Comparison of ENCODE assay signal across 8 cellular contexts in genomic region chr11:47270331-47271271, GRCh38. TPM values are rescaled to one million over a fixed set of nuclear protein-coding genes. Genes with fewer than 3 reads are reported as not detected.
A peak's percentile ranks its signal among the peaks of the same experiment; 100 is the strongest.
DNase-seq lines count a peak whose midpoint lies in the region; ATAC-seq and TF ChIP-seq lines count a peak whose summit lies in the region.

No MANE protein-coding gene starts in this region.

- H3K27ac Mint-ChIP-seq in neural crest cell (ENCODE audit: unreplicated experiment) = no peak overlapping the region

- peak; percentile 42 for DNase-seq in stimulated activated CD4-positive, alpha-beta T cell treated with anti-CD3 and anti-CD28 coated beads, Interleukin-15, amount 100 ng/mL, for 24 hours
- DNase-seq in stimulated activated CD4-positive, alpha-beta T cell treated with anti-CD3 and anti-CD28 coated beads, Interleukin-12 subunit alpha, Interleukin-12 subunit beta, amount 100 ng/mL, for 4 hours = no peak
- DNase-seq in NCI-H526 treated with DMSO at 0.1 percent for 48 hours (lab: John Stamatoyannopoulos, UW) (peak; percentile 37), fibroblast of pulmonary artery (ENCODE audit: low read depth) (peak; percentile 62), neural crest cell (ENCODE audit: low read depth, low spot score) (no peak)
- DNase-seq in activated T-cell treated with anti-CD3 and anti-CD28 coated beads, Interleukin-2, amount 50 U/mL, for 4 hours = no peak

- peaks cover 54% of the 10 kb centered on the region for H3K4me1 Mint-ChIP-seq in activated T-cell treated with anti-CD3 and anti-CD28 coated beads, Interleukin-2, amount 50 U/mL, for 4 hours (ENCODE audit: low read depth)
- H3K4me1 Mint-ChIP-seq in neural crest cell = peaks cover 45% of the 10 kb centered on the region

- H3K27me3 Mint-ChIP-seq in activated T-cell treated with anti-CD3 and anti-CD28 coated beads, Interleukin-2, amount 50 U/mL, for 4 hours (ENCODE audit: low read depth) = no peaks in the 10 kb centered on the region
- H3K27me3 Mint-ChIP-seq in neural crest cell (ENCODE audit: low read depth) = peaks cover 2% of the 10 kb centered on the region

- peaks cover 10% of the 10 kb centered on the region for H3K36me3 Mint-ChIP-seq in activated T-cell treated with anti-CD3 and anti-CD28 coated beads, Interleukin-2, amount 50 U/mL, for 4 hours (ENCODE audit: insufficient read depth)
- no peaks in the 10 kb centered on the region for H3K36me3 Mint-ChIP-seq in neural crest cell (ENCODE audit: low read depth)

- H3K4me3 ChIP-seq in fibroblast of pulmonary artery (replicated peaks; ENCODE audit: low read depth, low read length) = peak overlapping the region; percentile 70

- TF ChIP-seq CTCF in fibroblast of pulmonary artery (IDR thresholded peaks at IDR 0.05; ENCODE audit: low read length, missing control alignments) (no peak), neural crest cell (conservative IDR thresholded peaks at IDR 0.05) (no peak)

- no peaks in the 10 kb centered on the region for H3K9me3 Mint-ChIP-seq in activated T-cell treated with anti-CD3 and anti-CD28 coated beads, Interleukin-2, amount 50 U/mL, for 4 hours
- H3K9me3 Mint-ChIP-seq in neural crest cell = no peaks in the 10 kb centered on the region

- ATAC-seq in activated T-cell treated with anti-CD3 and anti-CD28 coated beads, Interleukin-2, amount 50 U/mL, for 4 hours = no peak
- ATAC-seq in GM19452 (IDR thresholded peaks at IDR 0.05; ENCODE audit: unreplicated experiment) (no peak), HG03469 (IDR thresholded peaks at IDR 0.05; ENCODE audit: unreplicated experiment) (no peak)

- peak overlapping the region; percentile 92 for H3K4me3 Mint-ChIP-seq in activated T-cell treated with anti-CD3 and anti-CD28 coated beads, Interleukin-2, amount 50 U/mL, for 4 hours
- H3K4me3 Mint-ChIP-seq in neural crest cell = peak overlapping the region; percentile 88

RNA-seq across cellular contexts. Expression of gene MADD, which starts 0.7 kb away (rescaled TPM):
- 10 to 100 TPM; 51.2 to 55.6 (median 54.5) TPM for total RNA-seq in activated T-cell treated with anti-CD3 and anti-CD28 coated beads, Interleukin-2, amount 50 U/mL, for 4 hours
- 56.2 and 59.2 TPM in 2 replicates for total RNA-seq in neural crest cell

RNA-seq across cellular contexts. Expression of gene NR1H3, which starts 12.8 kb away (rescaled TPM):
- total RNA-seq in activated T-cell treated with anti-CD3 and anti-CD28 coated beads, Interleukin-2, amount 50 U/mL, for 4 hours = 10 to 100 TPM in 2 of 3 donors, 1 to 10 TPM in 1; 8.5 to 10.3 (median 10.0) TPM
- total RNA-seq in neural crest cell = 15.2 and 19.1 TPM in 2 replicates

RNA-seq across cellular contexts. Expression of gene ACP2, which starts 22.0 kb away (rescaled TPM):
- 10 to 100 TPM; 23.5 to 29.3 (median 28.7) TPM for total RNA-seq in activated T-cell treated with anti-CD3 and anti-CD28 coated beads, Interleukin-2, amount 50 U/mL, for 4 hours
- total RNA-seq in neural crest cell = 41.0 and 41.7 TPM in 2 replicates

RNA-seq across cellular contexts. Expression of gene DDB2, which starts 55.8 kb away (rescaled TPM):
- total RNA-seq in activated T-cell treated with anti-CD3 and anti-CD28 coated beads, Interleukin-2, amount 50 U/mL, for 4 hours = 10 to 100 TPM; 76.4 to 95.0 (median 90.2) TPM
- 32.2 and 33.9 TPM in 2 replicates for total RNA-seq in neural crest cell

Comparison
In these comparisons a context has a peak if more than half of its experiments do, and no peak if none do; other contexts are left out.
1. DNase-seq: peak in stimulated activated CD4-positive, alpha-beta T cell treated with anti-CD3 and anti-CD28 coated beads, Interleukin-15, amount 100 ng/mL, for 24 hours (single experiment), NCI-H526 treated with DMSO at 0.1 percent for 48 hours (single experiment) and fibroblast of pulmonary artery (single experiment); none in stimulated activated CD4-positive, alpha-beta T cell treated with anti-CD3 and anti-CD28 coated beads, Interleukin-12 subunit alpha, Interleukin-12 subunit beta, amount 100 ng/mL, for 4 hours (single experiment), activated T-cell treated with anti-CD3 and anti-CD28 coated beads, Interleukin-2, amount 50 U/mL, for 4 hours (single experiment) and neural crest cell (single experiment).